In genomic region chr12:26991826-26992225, GRCh38 we compare ENCODE assay signal across 27 cellular contexts.
"Had no signal": no experiment of that assay in that cellular context is flagged by ENCODE, and none has a peak within 500 bp of the region (broad histone marks: within the 10 kb centered on the region; RNA-seq: fewer than 3 reads in every experiment).

No MANE protein-coding gene starts in this region.

- H3K4me3 Mint-ChIP-seq: mesothelial cell of epicardium; naive thymus-derived CD4-positive, alpha-beta T cell; natural killer cell treated with Interleukin-12 subunit alpha and Interleukin-12 subunit beta and Interleukin-15 and Interleukin-18, amount 100 ng/mL, for 72 hours; stimulated activated effector memory CD8-positive, alpha-beta T cell treated with anti-CD3 and anti-CD28 coated beads, Interleukin-12 subunit alpha, Interleukin-12 subunit beta, amount 100 ng/mL, for 72 hours; stimulated activated naive CD8-positive, alpha-beta T cell treated with anti-CD3 and anti-CD28 coated beads, Interleukin-15, Interleukin-2, amounts not matched to agents 100 ng/mL and 50 ng/mL, for 24 hours had no signal

- H3K27me3 ChIP-seq: left lung, ovary, right atrium auricular region, suprapubic skin, tibial artery, uterus had no signal

- H3K27me3 Mint-ChIP-seq: naive thymus-derived CD4-positive, alpha-beta T cell; natural killer cell treated with Interleukin-12 subunit alpha and Interleukin-12 subunit beta and Interleukin-15 and Interleukin-18, amount 100 ng/mL, for 72 hours; progenitor cell of endocrine pancreas; stimulated activated naive CD8-positive, alpha-beta T cell treated with anti-CD3 and anti-CD28 coated beads, Interleukin-15, Interleukin-2, amounts not matched to agents 100 ng/mL and 50 ng/mL, for 24 hours had no signal

- H3K4me1 Mint-ChIP-seq: mesothelial cell of epicardium had no signal

- H3K27ac Mint-ChIP-seq: mesothelial cell of epicardium; naive thymus-derived CD4-positive, alpha-beta T cell; natural killer cell treated with Interleukin-12 subunit alpha and Interleukin-12 subunit beta and Interleukin-15 and Interleukin-18, amount 100 ng/mL, for 72 hours; progenitor cell of endocrine pancreas; stimulated activated effector memory CD8-positive, alpha-beta T cell treated with anti-CD3 and anti-CD28 coated beads, Interleukin-12 subunit alpha, Interleukin-12 subunit beta, amount 100 ng/mL, for 72 hours; stimulated activated naive CD8-positive, alpha-beta T cell treated with anti-CD3 and anti-CD28 coated beads, Interleukin-15, Interleukin-2, amounts not matched to agents 100 ng/mL and 50 ng/mL, for 24 hours had no signal

- H3K9me3 ChIP-seq: left lung, mucosa of descending colon, ovary, right atrium auricular region, suprapubic skin, thoracic aorta, tibial artery, uterus had no signal

- H3K27ac ChIP-seq: left lung, ovary, right atrium auricular region, skin epidermis, suprapubic skin, thoracic aorta, tibial artery, uterus had no signal

- FAIRE-seq: keratinocyte had no signal

- H3K4me3 ChIP-seq: left lung, lung, mucosa of descending colon, ovary, right atrium auricular region, skin epidermis, suprapubic skin, thoracic aorta, tibial artery, uterus had no signal

- H3K9me3 Mint-ChIP-seq: mesothelial cell of epicardium; natural killer cell treated with Interleukin-12 subunit alpha and Interleukin-12 subunit beta and Interleukin-15 and Interleukin-18, amount 100 ng/mL, for 72 hours; stimulated activated effector memory CD8-positive, alpha-beta T cell treated with anti-CD3 and anti-CD28 coated beads, Interleukin-12 subunit alpha, Interleukin-12 subunit beta, amount 100 ng/mL, for 72 hours; stimulated activated naive CD8-positive, alpha-beta T cell treated with anti-CD3 and anti-CD28 coated beads, Interleukin-15, Interleukin-2, amounts not matched to agents 100 ng/mL and 50 ng/mL, for 24 hours had no signal

- ATAC-seq: left cardiac atrium; left lung; mucosa of descending colon; naive thymus-derived CD4-positive, alpha-beta T cell; natural killer cell treated with Interleukin-12 subunit alpha and Interleukin-12 subunit beta and Interleukin-15 and Interleukin-18, amount 100 ng/mL, for 72 hours; sciatic nerve; stimulated activated effector memory CD8-positive, alpha-beta T cell treated with anti-CD3 and anti-CD28 coated beads, Interleukin-12 subunit alpha, Interleukin-12 subunit beta, amount 100 ng/mL, for 72 hours had no signal

- DNase-seq: hippocampal formation; kidney glomerular epithelial cell; left cardiac atrium; left lung; mesendoderm; mucosa of descending colon; naive thymus-derived CD4-positive, alpha-beta T cell; ovary; stimulated activated CD4-positive, alpha-beta T cell treated with anti-CD3 and anti-CD28 coated beads, Interleukin-12 subunit alpha, Interleukin-12 subunit beta, amount 100 ng/mL, for 4 hours; stimulated activated CD4-positive, alpha-beta T cell treated with anti-CD3 and anti-CD28 coated beads, Interleukin-15, amount 100 ng/mL, for 24 hours; stimulated activated CD4-positive, alpha-beta T cell treated with anti-CD3 and anti-CD28 coated beads, Interleukin-4, amount 100 ng/mL, for 24 hours; stimulated activated naive CD4-positive, alpha-beta T cell; tibial artery; trophoblast cell; uterus had no signal

- H3K36me3 ChIP-seq: ovary, uterus had no signal

- H3K4me1 ChIP-seq: suprapubic skin, uterus had no signal
